ENCODE assay signal across 1 cellular context in the genomic region with DNA sequence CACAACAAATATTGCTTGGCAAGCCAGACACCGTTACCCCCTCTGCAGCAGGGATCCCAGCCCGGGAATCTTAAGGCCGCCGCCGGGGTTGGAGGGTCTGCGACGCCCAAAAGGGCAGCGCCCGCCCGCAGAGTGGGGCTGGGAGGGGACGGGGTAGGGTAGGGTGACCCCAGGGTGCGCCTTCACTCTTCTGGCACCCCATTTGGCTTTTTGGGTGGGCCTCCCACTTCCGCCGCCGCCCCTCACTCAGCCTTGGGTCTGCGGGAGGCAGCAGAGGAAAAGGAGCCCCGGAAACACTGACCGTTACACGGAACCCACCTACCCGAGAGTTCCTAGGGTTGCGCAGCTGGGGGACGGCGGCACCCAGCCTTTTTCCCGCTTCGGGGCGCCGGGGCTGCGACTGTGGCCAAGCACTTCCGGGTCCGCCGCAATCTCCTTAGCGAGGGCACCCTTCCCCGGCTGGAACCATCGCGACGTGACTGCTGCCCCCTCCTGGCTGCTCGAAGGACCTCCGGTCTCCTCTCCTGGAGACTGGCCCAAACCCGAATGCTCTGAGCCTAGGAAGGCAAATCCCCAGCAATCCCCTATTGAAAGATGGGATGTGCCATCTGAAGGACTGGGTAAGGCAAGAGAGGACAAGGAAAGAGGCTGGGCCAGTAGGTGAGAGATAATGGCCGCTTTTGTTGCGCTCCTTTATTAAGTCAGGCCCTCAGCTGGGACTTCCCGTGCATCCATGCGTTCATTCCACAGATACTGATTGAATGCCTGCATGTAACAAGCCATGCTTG.
TF ChIP-seq lines count a peak whose summit lies in the region.

A gene (minus strand): TSS at position 404 of the 788 bp plus-strand sequence. CDS start 1,447 bp downstream, outside the sequence.

TF ChIP-seq in HepG2, 621 proteins besides CTCF, POLR2A, EP300 and RAD21 (continued from another document and continues in another):
- TF ChIP-seq, protein P1, sequence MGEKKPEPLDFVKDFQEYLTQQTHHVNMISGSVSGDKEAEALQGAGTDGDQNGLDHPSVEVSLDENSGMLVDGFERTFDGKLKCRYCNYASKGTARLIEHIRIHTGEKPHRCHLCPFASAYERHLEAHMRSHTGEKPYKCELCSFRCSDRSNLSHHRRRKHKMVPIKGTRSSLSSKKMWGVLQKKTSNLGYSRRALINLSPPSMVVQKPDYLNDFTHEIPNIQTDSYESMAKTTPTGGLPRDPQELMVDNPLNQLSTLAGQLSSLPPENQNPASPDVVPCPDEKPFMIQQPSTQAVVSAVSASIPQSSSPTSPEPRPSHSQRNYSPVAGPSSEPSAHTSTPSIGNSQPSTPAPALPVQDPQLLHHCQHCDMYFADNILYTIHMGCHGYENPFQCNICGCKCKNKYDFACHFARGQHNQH (CRISPR knock-in tag; IDR thresholded peaks at IDR 0.05): peak; percentile 83; the same call in 1 of the 2 replicates
- no peak for TF ChIP-seq ZNF709 (CRISPR knock-in tag; IDR thresholded peaks at IDR 0.05)
- 0 out of 2 replicates have a peak, but pooled peaks have one; percentile 34 for TF ChIP-seq ADNP (CRISPR knock-in tag; IDR thresholded peaks at IDR 0.05)
- TF ChIP-seq, protein P2, sequence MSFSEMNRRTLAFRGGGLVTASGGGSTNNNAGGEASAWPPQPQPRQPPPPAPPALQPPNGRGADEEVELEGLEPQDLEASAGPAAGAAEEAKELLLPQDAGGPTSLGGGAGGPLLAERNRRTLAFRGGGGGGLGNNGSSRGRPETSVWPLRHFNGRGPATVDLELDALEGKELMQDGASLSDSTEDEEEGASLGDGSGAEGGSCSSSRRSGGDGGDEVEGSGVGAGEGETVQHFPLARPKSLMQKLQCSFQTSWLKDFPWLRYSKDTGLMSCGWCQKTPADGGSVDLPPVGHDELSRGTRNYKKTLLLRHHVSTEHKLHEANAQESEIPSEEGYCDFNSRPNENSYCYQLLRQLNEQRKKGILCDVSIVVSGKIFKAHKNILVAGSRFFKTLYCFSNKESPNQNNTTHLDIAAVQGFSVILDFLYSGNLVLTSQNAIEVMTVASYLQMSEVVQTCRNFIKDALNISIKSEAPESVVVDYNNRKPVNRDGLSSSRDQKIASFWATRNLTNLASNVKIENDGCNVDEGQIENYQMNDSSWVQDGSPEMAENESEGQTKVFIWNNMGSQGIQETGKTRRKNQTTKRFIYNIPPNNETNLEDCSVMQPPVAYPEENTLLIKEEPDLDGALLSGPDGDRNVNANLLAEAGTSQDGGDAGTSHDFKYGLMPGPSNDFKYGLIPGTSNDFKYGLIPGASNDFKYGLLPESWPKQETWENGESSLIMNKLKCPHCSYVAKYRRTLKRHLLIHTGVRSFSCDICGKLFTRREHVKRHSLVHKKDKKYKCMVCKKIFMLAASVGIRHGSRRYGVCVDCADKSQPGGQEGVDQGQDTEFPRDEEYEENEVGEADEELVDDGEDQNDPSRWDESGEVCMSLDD (CRISPR knock-in tag; IDR thresholded peaks at IDR 0.05; ENCODE audit: borderline replicate concordance): peak; percentile 82; the same call in 1 of the 2 replicates
- TF ChIP-seq, protein P3, sequence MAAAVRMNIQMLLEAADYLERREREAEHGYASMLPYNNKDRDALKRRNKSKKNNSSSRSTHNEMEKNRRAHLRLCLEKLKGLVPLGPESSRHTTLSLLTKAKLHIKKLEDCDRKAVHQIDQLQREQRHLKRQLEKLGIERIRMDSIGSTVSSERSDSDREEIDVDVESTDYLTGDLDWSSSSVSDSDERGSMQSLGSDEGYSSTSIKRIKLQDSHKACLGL (CRISPR knock-in tag; IDR thresholded peaks at IDR 0.05): peak; percentile 73; the same call in 1 of the 2 replicates
- TF ChIP-seq JUNB (CRISPR knock-in tag; IDR thresholded peaks at IDR 0.05; ENCODE audit: borderline replicate concordance): no peak
- TF ChIP-seq MBD4 (IDR thresholded peaks at IDR 0.05; ENCODE audit: borderline replicate concordance, low read length): no peak
- TF ChIP-seq CBFB (CRISPR knock-in tag; IDR thresholded peaks at IDR 0.05): peak; percentile 76; the same call in 1 of the 2 replicates
- no peak for TF ChIP-seq FOXO1 (CRISPR knock-in tag; IDR thresholded peaks at IDR 0.05)
- no peak for TF ChIP-seq ZNF484 (CRISPR knock-in tag; IDR thresholded peaks at IDR 0.05; ENCODE audit: borderline replicate concordance, low read depth)
- TF ChIP-seq ZNF354B (CRISPR knock-in tag; IDR thresholded peaks at IDR 0.05): no peak
- TF ChIP-seq, protein P4, sequence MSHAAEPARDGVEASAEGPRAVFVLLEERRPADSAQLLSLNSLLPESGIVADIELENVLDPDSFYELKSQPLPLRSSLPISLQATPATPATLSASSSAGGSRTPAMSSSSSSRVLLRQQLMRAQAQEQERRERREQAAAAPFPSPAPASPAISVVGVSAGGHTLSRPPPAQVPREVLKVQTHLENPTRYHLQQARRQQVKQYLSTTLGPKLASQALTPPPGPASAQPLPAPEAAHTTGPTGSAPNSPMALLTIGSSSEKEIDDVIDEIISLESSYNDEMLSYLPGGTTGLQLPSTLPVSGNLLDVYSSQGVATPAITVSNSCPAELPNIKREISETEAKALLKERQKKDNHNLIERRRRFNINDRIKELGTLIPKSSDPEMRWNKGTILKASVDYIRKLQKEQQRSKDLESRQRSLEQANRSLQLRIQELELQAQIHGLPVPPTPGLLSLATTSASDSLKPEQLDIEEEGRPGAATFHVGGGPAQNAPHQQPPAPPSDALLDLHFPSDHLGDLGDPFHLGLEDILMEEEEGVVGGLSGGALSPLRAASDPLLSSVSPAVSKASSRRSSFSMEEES (CRISPR knock-in tag; IDR thresholded peaks at IDR 0.05): peak; percentile 58; the same call in 1 of the 2 replicates
- no peak for TF ChIP-seq SMARCE1 (IDR thresholded peaks at IDR 0.05; ENCODE audit: borderline replicate concordance)
- no peak for TF ChIP-seq ISX (CRISPR knock-in tag; conservative IDR thresholded peaks at IDR 0.05)
- TF ChIP-seq ZFAT (CRISPR knock-in tag; conservative IDR thresholded peaks at IDR 0.05): no peak
- TF ChIP-seq HOXA3 (CRISPR knock-in tag; IDR thresholded peaks at IDR 0.05): peak; percentile 76; the same call in 1 of the 2 replicates
- TF ChIP-seq ZNF44 (CRISPR knock-in tag; IDR thresholded peaks at IDR 0.05): no peak; the same call in 1 of the 2 replicates
- no peak for TF ChIP-seq SP1 (IDR thresholded peaks at IDR 0.05)
- TF ChIP-seq SP1 (CRISPR knock-in tag; IDR thresholded peaks at IDR 0.05): 0 out of 2 replicates have a peak, but pooled peaks have one; percentile 32
- no peak for TF ChIP-seq ZNF530 (CRISPR knock-in tag; IDR thresholded peaks at IDR 0.05; ENCODE audit: low read depth)
- TF ChIP-seq, protein P5, sequence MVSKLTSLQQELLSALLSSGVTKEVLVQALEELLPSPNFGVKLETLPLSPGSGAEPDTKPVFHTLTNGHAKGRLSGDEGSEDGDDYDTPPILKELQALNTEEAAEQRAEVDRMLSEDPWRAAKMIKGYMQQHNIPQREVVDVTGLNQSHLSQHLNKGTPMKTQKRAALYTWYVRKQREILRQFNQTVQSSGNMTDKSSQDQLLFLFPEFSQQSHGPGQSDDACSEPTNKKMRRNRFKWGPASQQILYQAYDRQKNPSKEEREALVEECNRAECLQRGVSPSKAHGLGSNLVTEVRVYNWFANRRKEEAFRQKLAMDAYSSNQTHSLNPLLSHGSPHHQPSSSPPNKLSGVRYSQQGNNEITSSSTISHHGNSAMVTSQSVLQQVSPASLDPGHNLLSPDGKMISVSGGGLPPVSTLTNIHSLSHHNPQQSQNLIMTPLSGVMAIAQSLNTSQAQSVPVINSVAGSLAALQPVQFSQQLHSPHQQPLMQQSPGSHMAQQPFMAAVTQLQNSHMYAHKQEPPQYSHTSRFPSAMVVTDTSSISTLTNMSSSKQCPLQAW (CRISPR knock-in tag; IDR thresholded peaks at IDR 0.05): peak; percentile 85
- TF ChIP-seq ZNF30 (CRISPR knock-in tag; IDR thresholded peaks at IDR 0.05): no peak
- TF ChIP-seq ELF3 (CRISPR knock-in tag; IDR thresholded peaks at IDR 0.05): peak; percentile 95
- no peak for TF ChIP-seq ZNF672 (CRISPR knock-in tag; IDR thresholded peaks at IDR 0.05)
- TF ChIP-seq HNRNPL (IDR thresholded peaks at IDR 0.05; ENCODE audit: low read depth, low read length): no peak
- TF ChIP-seq, protein P6, sequence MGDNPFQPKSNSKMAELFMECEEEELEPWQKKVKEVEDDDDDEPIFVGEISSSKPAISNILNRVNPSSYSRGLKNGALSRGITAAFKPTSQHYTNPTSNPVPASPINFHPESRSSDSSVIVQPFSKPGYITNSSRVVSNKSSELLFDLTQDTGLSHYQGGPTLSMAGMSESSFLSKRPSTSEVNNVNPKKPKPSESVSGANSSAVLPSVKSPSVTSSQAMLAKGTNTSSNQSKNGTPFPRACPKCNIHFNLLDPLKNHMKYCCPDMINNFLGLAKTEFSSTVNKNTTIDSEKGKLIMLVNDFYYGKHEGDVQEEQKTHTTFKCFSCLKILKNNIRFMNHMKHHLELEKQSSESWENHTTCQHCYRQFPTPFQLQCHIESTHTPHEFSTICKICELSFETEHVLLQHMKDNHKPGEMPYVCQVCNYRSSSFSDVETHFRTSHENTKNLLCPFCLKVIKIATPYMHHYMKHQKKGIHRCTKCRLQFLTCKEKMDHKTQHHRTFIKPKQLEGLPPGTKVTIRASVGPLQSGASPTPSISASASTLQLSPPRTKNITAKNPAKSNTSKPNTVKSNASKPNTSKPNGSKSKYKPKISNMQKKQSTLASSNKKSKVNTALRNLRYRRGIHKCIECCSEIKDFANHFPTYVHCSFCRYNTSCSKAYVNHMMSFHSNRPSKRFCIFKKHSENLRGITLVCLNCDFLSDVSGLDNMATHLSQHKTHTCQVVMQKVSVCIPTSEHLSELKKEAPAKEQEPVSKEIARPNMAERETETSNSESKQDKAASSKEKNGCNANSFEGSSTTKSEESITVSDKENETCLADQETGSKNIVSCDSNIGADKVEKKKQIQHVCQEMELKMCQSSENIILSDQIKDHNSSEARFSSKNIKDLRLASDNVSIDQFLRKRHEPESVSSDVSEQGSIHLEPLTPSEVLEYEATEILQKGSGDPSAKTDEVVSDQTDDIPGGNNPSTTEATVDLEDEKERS (CRISPR knock-in tag; IDR thresholded peaks at IDR 0.05): no peak
- TF ChIP-seq, protein P7, sequence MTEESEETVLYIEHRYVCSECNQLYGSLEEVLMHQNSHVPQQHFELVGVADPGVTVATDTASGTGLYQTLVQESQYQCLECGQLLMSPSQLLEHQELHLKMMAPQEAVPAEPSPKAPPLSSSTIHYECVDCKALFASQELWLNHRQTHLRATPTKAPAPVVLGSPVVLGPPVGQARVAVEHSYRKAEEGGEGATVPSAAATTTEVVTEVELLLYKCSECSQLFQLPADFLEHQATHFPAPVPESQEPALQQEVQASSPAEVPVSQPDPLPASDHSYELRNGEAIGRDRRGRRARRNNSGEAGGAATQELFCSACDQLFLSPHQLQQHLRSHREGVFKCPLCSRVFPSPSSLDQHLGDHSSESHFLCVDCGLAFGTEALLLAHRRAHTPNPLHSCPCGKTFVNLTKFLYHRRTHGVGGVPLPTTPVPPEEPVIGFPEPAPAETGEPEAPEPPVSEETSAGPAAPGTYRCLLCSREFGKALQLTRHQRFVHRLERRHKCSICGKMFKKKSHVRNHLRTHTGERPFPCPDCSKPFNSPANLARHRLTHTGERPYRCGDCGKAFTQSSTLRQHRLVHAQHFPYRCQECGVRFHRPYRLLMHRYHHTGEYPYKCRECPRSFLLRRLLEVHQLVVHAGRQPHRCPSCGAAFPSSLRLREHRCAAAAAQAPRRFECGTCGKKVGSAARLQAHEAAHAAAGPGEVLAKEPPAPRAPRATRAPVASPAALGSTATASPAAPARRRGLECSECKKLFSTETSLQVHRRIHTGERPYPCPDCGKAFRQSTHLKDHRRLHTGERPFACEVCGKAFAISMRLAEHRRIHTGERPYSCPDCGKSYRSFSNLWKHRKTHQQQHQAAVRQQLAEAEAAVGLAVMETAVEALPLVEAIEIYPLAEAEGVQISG (CRISPR knock-in tag; IDR thresholded peaks at IDR 0.05): peak; percentile 99
- TF ChIP-seq, protein P8, sequence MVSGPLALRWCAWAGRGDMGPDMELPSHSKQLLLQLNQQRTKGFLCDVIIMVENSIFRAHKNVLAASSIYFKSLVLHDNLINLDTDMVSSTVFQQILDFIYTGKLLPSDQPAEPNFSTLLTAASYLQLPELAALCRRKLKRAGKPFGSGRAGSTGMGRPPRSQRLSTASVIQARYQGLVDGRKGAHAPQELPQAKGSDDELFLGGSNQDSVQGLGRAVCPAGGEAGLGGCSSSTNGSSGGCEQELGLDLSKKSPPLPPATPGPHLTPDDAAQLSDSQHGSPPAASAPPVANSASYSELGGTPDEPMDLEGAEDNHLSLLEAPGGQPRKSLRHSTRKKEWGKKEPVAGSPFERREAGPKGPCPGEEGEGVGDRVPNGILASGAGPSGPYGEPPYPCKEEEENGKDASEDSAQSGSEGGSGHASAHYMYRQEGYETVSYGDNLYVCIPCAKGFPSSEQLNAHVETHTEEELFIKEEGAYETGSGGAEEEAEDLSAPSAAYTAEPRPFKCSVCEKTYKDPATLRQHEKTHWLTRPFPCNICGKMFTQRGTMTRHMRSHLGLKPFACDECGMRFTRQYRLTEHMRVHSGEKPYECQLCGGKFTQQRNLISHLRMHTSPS (CRISPR knock-in tag; IDR thresholded peaks at IDR 0.05; ENCODE audit: low read depth): no peak
- TF ChIP-seq, protein P9, sequence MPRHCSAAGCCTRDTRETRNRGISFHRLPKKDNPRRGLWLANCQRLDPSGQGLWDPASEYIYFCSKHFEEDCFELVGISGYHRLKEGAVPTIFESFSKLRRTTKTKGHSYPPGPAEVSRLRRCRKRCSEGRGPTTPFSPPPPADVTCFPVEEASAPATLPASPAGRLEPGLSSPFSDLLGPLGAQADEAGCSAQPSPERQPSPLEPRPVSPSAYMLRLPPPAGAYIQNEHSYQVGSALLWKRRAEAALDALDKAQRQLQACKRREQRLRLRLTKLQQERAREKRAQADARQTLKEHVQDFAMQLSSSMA (CRISPR knock-in tag; IDR thresholded peaks at IDR 0.05): no peak
- TF ChIP-seq ZNF264 (CRISPR knock-in tag; IDR thresholded peaks at IDR 0.05): peak; percentile 80; the same call in 1 of the 2 replicates
- no peak for TF ChIP-seq ZNF577 (CRISPR knock-in tag; IDR thresholded peaks at IDR 0.05; ENCODE audit: borderline replicate concordance, low read depth)
- no peak for TF ChIP-seq ZNF678 (CRISPR knock-in tag; IDR thresholded peaks at IDR 0.05)
- TF ChIP-seq ZNF615 (CRISPR knock-in tag; IDR thresholded peaks at IDR 0.05; ENCODE audit: borderline replicate concordance): no peak
- TF ChIP-seq, protein P10, sequence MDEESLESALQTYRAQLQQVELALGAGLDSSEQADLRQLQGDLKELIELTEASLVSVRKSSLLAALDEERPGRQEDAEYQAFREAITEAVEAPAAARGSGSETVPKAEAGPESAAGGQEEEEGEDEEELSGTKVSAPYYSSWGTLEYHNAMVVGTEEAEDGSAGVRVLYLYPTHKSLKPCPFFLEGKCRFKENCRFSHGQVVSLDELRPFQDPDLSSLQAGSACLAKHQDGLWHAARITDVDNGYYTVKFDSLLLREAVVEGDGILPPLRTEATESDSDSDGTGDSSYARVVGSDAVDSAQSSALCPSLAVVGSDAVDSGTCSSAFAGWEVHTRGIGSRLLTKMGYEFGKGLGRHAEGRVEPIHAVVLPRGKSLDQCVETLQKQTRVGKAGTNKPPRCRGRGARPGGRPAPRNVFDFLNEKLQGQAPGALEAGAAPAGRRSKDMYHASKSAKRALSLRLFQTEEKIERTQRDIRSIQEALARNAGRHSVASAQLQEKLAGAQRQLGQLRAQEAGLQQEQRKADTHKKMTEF (CRISPR knock-in tag; IDR thresholded peaks at IDR 0.05): peak; percentile 83
- TF ChIP-seq ZNF570 (CRISPR knock-in tag; IDR thresholded peaks at IDR 0.05; ENCODE audit: borderline replicate concordance): no peak
- peak; percentile 61; the same call in 1 of the 2 replicates for TF ChIP-seq ZNF792 (CRISPR knock-in tag; IDR thresholded peaks at IDR 0.05)
- TF ChIP-seq ZNF274 (CRISPR knock-in tag; IDR thresholded peaks at IDR 0.05): peak; percentile 93
- TF ChIP-seq SAFB2 (CRISPR knock-in tag; IDR thresholded peaks at IDR 0.05; ENCODE audit: borderline replicate concordance, low read depth): peak; percentile 87; the same call in 1 of the 2 replicates
